1 cellular context compared by ENCODE assay signal in the genomic region with DNA sequence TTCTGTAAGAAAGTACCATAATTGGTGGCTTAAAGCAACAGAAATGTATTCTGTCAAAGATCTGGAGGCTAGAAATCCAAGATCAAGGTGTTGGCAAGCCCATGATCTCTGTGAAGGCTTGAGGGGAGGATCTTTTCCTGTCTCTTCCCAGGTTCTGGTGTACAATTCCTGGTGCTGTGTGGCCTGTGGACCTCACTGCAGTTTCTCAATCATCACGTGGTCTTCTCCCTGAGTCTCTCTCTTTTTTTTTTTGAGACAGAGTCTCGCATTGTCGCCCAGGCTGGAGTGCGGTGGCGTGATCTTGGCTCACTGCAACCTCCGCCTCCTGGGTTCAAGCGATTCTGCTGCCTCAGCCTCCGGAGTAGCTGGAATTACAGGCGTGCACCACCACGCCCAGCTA. TPM values are rescaled to one million over a fixed set of nuclear protein-coding genes. Genes with fewer than 3 reads are reported as not detected.
"Had no signal": no experiment of that assay in that cellular context is flagged by ENCODE, and none has a peak within 500 bp of the region (broad histone marks: within the 10 kb centered on the region; RNA-seq: fewer than 3 reads in every experiment).

No MANE protein-coding gene starts in this region.

RNA-seq across cellular contexts. Expression of a gene that starts 12.7 kb away (rescaled TPM):
- total RNA-seq: GM12878 had no signal
